Comparison of ENCODE assay signal across 25 cellular contexts in genomic region chr21:43279578-43279894, GRCh38.
DNase-seq lines count a peak whose midpoint lies in the region; ATAC-seq, FAIRE-seq and TF ChIP-seq lines count a peak whose summit lies in the region.
"Had no signal": no experiment of that assay in that cellular context is flagged by ENCODE, and none has a peak within 500 bp of the region (broad histone marks: within the 10 kb centered on the region; RNA-seq: fewer than 3 reads in every experiment).

No MANE protein-coding gene starts in this region.

- TF ChIP-seq CTCF in right atrium auricular region (IDR thresholded peaks at IDR 0.05) (no peak), chondrocyte (IDR thresholded peaks at IDR 0.05) (no peak), kidney (IDR thresholded peaks at IDR 0.05; ENCODE audit: borderline replicate concordance, extremely low read depth, insufficient read depth) (no peak), GM23338 (conservative IDR thresholded peaks at IDR 0.05; ENCODE audit: low read depth in 2 of 2) (no peak)

- H3K4me1 ChIP-seq in right atrium auricular region: peaks cover 0 to 17% of the 10 kb centered on the region in 2 donors
- peaks cover 2 to 5% of the 10 kb centered on the region in 2 donors for H3K4me1 ChIP-seq in kidney (ENCODE audit: control insufficient read depth in 1 of 2, insufficient read depth in 1 of 2, low read depth in 1 of 2, low read length in 2 of 2)
- H3K4me1 ChIP-seq in GM23338 (ENCODE audit: insufficient read depth): 0 out of 2 replicates have a peak, but pooled peaks cover 8% of the 10 kb centered on the region
- H3K4me1 ChIP-seq: HAP-1 had no signal

- H3K9me3 Mint-ChIP-seq in chondrocyte (ENCODE audit: low read depth) (no peaks in the 10 kb centered on the region), GM23338 (no peaks in the 10 kb centered on the region)
- no peaks in the 10 kb centered on the region for H3K9me3 Mint-ChIP-seq in activated T-helper 1 cell treated with anti-CD3 and anti-CD28 coated beads, Interleukin-12 subunit alpha, Interleukin-12 subunit beta, Interleukin-2, Interleukin-4 antibody, amounts not matched to agents 30 ng/mL and 10 ng/mL and 1 ng/mL, durations not matched to agents 14 hours and 24 hours and 36 hours
- H3K9me3 Mint-ChIP-seq: CD4-positive, alpha-beta T cell had no signal

- H3K9me2 ChIP-seq in GM23338 (ENCODE audit: insufficient read depth): peaks cover 6% of the 10 kb centered on the region; the same call in 1 of the 2 replicates

- H3K27ac ChIP-seq in right atrium auricular region (no peak overlapping the region), kidney (ENCODE audit: low read depth in 2 of 2, low read length in 2 of 2) (no peak overlapping the region), GM23338 (ENCODE audit: low read depth) (no peak overlapping the region)
- H3K27ac ChIP-seq: PC-9 had no signal

- DNase-seq in Right ventricle myocardium superior (peak; percentile 17), right atrium auricular region (ENCODE audit: low spot score) (no peak), chondrocyte (ENCODE audit: low spot score) (peak; percentile 59), kidney (peak; percentile 56), GM23338 (ENCODE audit: low spot score) (no peak), T-helper 2 cell (no peak), OCI-M2 (lab: John Stamatoyannopoulos, UW; ENCODE audit: unreplicated experiment) (no peak)
- no peak for DNase-seq in activated T-helper 1 cell treated with anti-CD3 and anti-CD28 coated beads, Interleukin-12 subunit alpha, Interleukin-12 subunit beta, Interleukin-2, Interleukin-4 antibody, amounts not matched to agents 30 ng/mL and 10 ng/mL and 1 ng/mL, durations not matched to agents 14 hours and 24 hours and 36 hours (ENCODE audit: low spot score)
- DNase-seq: 8988T; ACHN; CD4-positive, alpha-beta T cell; IMR-90; KG1; MG63; NCI-H1105 treated with DMSO at 0.1 percent for 48 hours; NCI-H146; NCI-H1930; NCI-H446; NCI-H524 treated with DMSO at 0.1 percent for 48 hours; NCI-H774; NK-92 treated with Interleukin-12 subunit alpha and Interleukin-12 subunit beta, amount 100 ng/mL, for 24 hours; PC-9; SHP77 treated with DMSO at 0.1 percent for 48 hours had no signal

- no peaks in the 10 kb centered on the region for H3K9me3 ChIP-seq in right atrium auricular region
- H3K9me3 ChIP-seq in kidney (ENCODE audit: control insufficient read depth in 1 of 2, low read length in 2 of 2): no peaks in the 10 kb centered on the region
- H3K9me3 ChIP-seq: HAP-1, MG63 had no signal

- H2AFZ ChIP-seq in GM23338: no peak overlapping the region
- H2AFZ ChIP-seq: PC-9 had no signal

- H3F3A ChIP-seq in GM23338 (replicated peaks; ENCODE audit: low read depth): no peaks in the 10 kb centered on the region

- H3K36me3 Mint-ChIP-seq in chondrocyte (ENCODE audit: low read depth): no peaks in the 10 kb centered on the region
- no peaks in the 10 kb centered on the region for H3K36me3 Mint-ChIP-seq in GM23338 (ENCODE audit: low read depth)
- H3K36me3 Mint-ChIP-seq in activated T-helper 1 cell treated with anti-CD3 and anti-CD28 coated beads, Interleukin-12 subunit alpha, Interleukin-12 subunit beta, Interleukin-2, Interleukin-4 antibody, amounts not matched to agents 30 ng/mL and 10 ng/mL and 1 ng/mL, durations not matched to agents 14 hours and 24 hours and 36 hours (ENCODE audit: low read depth): no peaks in the 10 kb centered on the region

- ATAC-seq in Right ventricle myocardium superior (ENCODE audit: poor library complexity): no peak
- ATAC-seq in GM23338: no peak

- H3K27me3 ChIP-seq in right atrium auricular region (no peaks in the 10 kb centered on the region), GM23338 (ENCODE audit: insufficient read depth) (no peaks in the 10 kb centered on the region)
- H3K27me3 ChIP-seq: MG63 had no signal

- H3K36me3 ChIP-seq in right atrium auricular region (no peaks in the 10 kb centered on the region), kidney (ENCODE audit: control insufficient read depth in 1 of 2, insufficient read depth in 2 of 2, low read length in 2 of 2) (no peaks in the 10 kb centered on the region), GM23338 (ENCODE audit: insufficient read depth) (no peaks in the 10 kb centered on the region; the same call in 1 of the 2 replicates)
- H3K36me3 ChIP-seq: HAP-1, MG63 had no signal

- H3K4me3 Mint-ChIP-seq in chondrocyte (ENCODE audit: unreplicated experiment): no peak overlapping the region
- H3K4me3 Mint-ChIP-seq in GM23338: no peak overlapping the region
- H3K4me3 Mint-ChIP-seq in activated T-helper 1 cell treated with anti-CD3 and anti-CD28 coated beads, Interleukin-12 subunit alpha, Interleukin-12 subunit beta, Interleukin-2, Interleukin-4 antibody, amounts not matched to agents 30 ng/mL and 10 ng/mL and 1 ng/mL, durations not matched to agents 14 hours and 24 hours and 36 hours: no peak overlapping the region
- H3K4me3 Mint-ChIP-seq: CD4-positive, alpha-beta T cell had no signal

- no peak overlapping the region for H3K4me3 ChIP-seq in right atrium auricular region
- no peak overlapping the region for H3K4me3 ChIP-seq in kidney (ENCODE audit: low read length in 2 of 2)
- no peak overlapping the region for H3K4me3 ChIP-seq in GM23338
- H3K4me3 ChIP-seq: HAP-1, MG63, PC-9 had no signal

- H3K4me2 ChIP-seq in GM23338: no peak overlapping the region
- H3K4me2 ChIP-seq: PC-9 had no signal

- H3K9ac ChIP-seq in kidney (ENCODE audit: low read length in 2 of 2): no peak overlapping the region

- intact Hi-C loops in Right ventricle myocardium superior (cut with DNase I): no loop called here
- intact Hi-C loops in kidney (cut with DNase I): no loop called here
- intact Hi-C loops in activated T-helper 1 cell treated with anti-CD3 and anti-CD28 coated beads, Interleukin-12 subunit alpha, Interleukin-12 subunit beta, Interleukin-2, Interleukin-4 antibody, amounts not matched to agents 30 ng/mL and 10 ng/mL and 1 ng/mL, durations not matched to agents 14 hours and 24 hours and 36 hours (cut with micrococcal nuclease): no loop called here

- H3K4me1 Mint-ChIP-seq in chondrocyte (ENCODE audit: low read depth): peaks cover 5% of the 10 kb centered on the region
- peaks cover 32% of the 10 kb centered on the region for H3K4me1 Mint-ChIP-seq in GM23338
- H3K4me1 Mint-ChIP-seq in activated T-helper 1 cell treated with anti-CD3 and anti-CD28 coated beads, Interleukin-12 subunit alpha, Interleukin-12 subunit beta, Interleukin-2, Interleukin-4 antibody, amounts not matched to agents 30 ng/mL and 10 ng/mL and 1 ng/mL, durations not matched to agents 14 hours and 24 hours and 36 hours (ENCODE audit: low read depth): no peaks in the 10 kb centered on the region

- H3K79me2 ChIP-seq in GM23338 (replicated peaks; ENCODE audit: insufficient read depth): no peaks in the 10 kb centered on the region

- no peak for FAIRE-seq in kidney (lab: Jason Lieb, UNC)
- FAIRE-seq: D721Med had no signal

- H3K27ac Mint-ChIP-seq in chondrocyte (ENCODE audit: unreplicated experiment) (no peak overlapping the region), GM23338 (no peak overlapping the region)
- no peak overlapping the region for H3K27ac Mint-ChIP-seq in activated T-helper 1 cell treated with anti-CD3 and anti-CD28 coated beads, Interleukin-12 subunit alpha, Interleukin-12 subunit beta, Interleukin-2, Interleukin-4 antibody, amounts not matched to agents 30 ng/mL and 10 ng/mL and 1 ng/mL, durations not matched to agents 14 hours and 24 hours and 36 hours
- H3K27ac Mint-ChIP-seq: CD4-positive, alpha-beta T cell had no signal

- peaks cover 19% of the 10 kb centered on the region for H3K27me3 Mint-ChIP-seq in chondrocyte (ENCODE audit: low read depth)
- peaks cover 23% of the 10 kb centered on the region for H3K27me3 Mint-ChIP-seq in GM23338 (ENCODE audit: insufficient read depth, low read depth, poor library complexity)
- peaks cover 2% of the 10 kb centered on the region for H3K27me3 Mint-ChIP-seq in activated T-helper 1 cell treated with anti-CD3 and anti-CD28 coated beads, Interleukin-12 subunit alpha, Interleukin-12 subunit beta, Interleukin-2, Interleukin-4 antibody, amounts not matched to agents 30 ng/mL and 10 ng/mL and 1 ng/mL, durations not matched to agents 14 hours and 24 hours and 36 hours (ENCODE audit: insufficient read depth)

- no peaks in the 10 kb centered on the region for H4K20me1 ChIP-seq in GM23338 (replicated peaks; ENCODE audit: insufficient read depth)

TF ChIP-seq in GM23338, 12 proteins besides CTCF, POLR2A, EP300 and RAD21 (continues in another document):
- TF ChIP-seq POLR2AphosphoS5 (IDR thresholded peaks at IDR 0.05; ENCODE audit: low read depth) (no peak), ETS1 (IDR thresholded peaks at IDR 0.05) (no peak), EZH2phosphoT487 (IDR thresholded peaks at IDR 0.05; ENCODE audit: unreplicated experiment) (no peak), EZH2 (IDR thresholded peaks at IDR 0.05; ENCODE audit: low read depth, unreplicated experiment) (no peak), ZNF331 (CRISPR knock-in tag; IDR thresholded peaks at IDR 0.05; ENCODE audit: low read depth) (no peak)

Comparison
In these comparisons a context has a peak if more than half of its experiments do, and no peak if none do; other contexts are left out.
1. DNase-seq: peak in Right ventricle myocardium superior (single experiment), chondrocyte (single experiment) and kidney (single experiment); none in right atrium auricular region (single experiment), GM23338 (single experiment), T-helper 2 cell (0 of 5), activated T-helper 1 cell treated with anti-CD3 and anti-CD28 coated beads, Interleukin-12 subunit alpha, Interleukin-12 subunit beta, Interleukin-2, Interleukin-4 antibody, amounts not matched to agents 30 ng/mL and 10 ng/mL and 1 ng/mL, durations not matched to agents 14 hours and 24 hours and 36 hours (single experiment) and OCI-M2 (single experiment).